ENCODE assay signal across 26 cellular contexts in genomic region chr12:57211791-57212700, GRCh38. TPM values are rescaled to one million over a fixed set of nuclear protein-coding genes. Genes with fewer than 3 reads are reported as not detected.
DNase-seq lines count a peak whose midpoint lies in the region; ATAC-seq and TF ChIP-seq lines count a peak whose summit lies in the region.
"Had no signal": no experiment of that assay in that cellular context is flagged by ENCODE, and none has a peak within 500 bp of the region (broad histone marks: within the 10 kb centered on the region; RNA-seq: fewer than 3 reads in every experiment).

No MANE protein-coding gene starts in this region.

- H2BK5ac ChIP-seq in trophoblast cell (ENCODE audit: low read depth, low read length, poor library complexity): no peak overlapping the region

- H3K36me3 ChIP-seq in cardiac muscle cell (peaks cover 12% of the 10 kb centered on the region), right atrium auricular region (peaks cover 33% of the 10 kb centered on the region), PC-9 (ENCODE audit: low read depth) (no peaks in the 10 kb centered on the region), tibial artery (peaks cover 40 to 58% (median 53%) of the 10 kb centered on the region in 3 donors), trophoblast cell (ENCODE audit: control insufficient read depth in 1 of 2, insufficient read depth in 2 of 2, low read length in 2 of 2) (peaks cover 55 to 59% of the 10 kb centered on the region in 2 experiments)

- H3F3A ChIP-seq in PC-9 (ENCODE audit: insufficient read depth, low read depth): peaks cover 20% of the 10 kb centered on the region

- no peaks in the 10 kb centered on the region for H3K4me1 ChIP-seq in cardiac muscle cell (ENCODE audit: low read depth)
- peaks cover 0 to 62% of the 10 kb centered on the region in 2 donors for H3K4me1 ChIP-seq in right atrium auricular region
- H3K4me1 ChIP-seq in PC-9 (replicated peaks; ENCODE audit: insufficient read depth): peaks cover 17% of the 10 kb centered on the region
- H3K4me1 ChIP-seq in tibial artery: peaks cover 0 to 47% (median 36%) of the 10 kb centered on the region in 4 donors
- peaks cover 15 to 30% of the 10 kb centered on the region in 2 experiments for H3K4me1 ChIP-seq in trophoblast cell (ENCODE audit: control insufficient read depth in 1 of 2, insufficient read depth in 2 of 2, low read length in 2 of 2)

- TSS peak; percentile 9 for BruUV-seq in PC-9 (replicated peaks; lab: Mats Ljungman, UMichigan)

- H3K4ac ChIP-seq in trophoblast cell (ENCODE audit: low read depth, low read length): no peak overlapping the region

- CTCF ChIA-PET in PC-9 (lab: Charles Lee): interaction anchor here (2.0 kb wide), 1 partner anchor 241 kb away, joined by 6 read pairs; no protein-coding TSS in a partner anchor

- H3K79me1 ChIP-seq in trophoblast cell (ENCODE audit: low read length): no peaks in the 10 kb centered on the region

- H3K9ac ChIP-seq in trophoblast cell (ENCODE audit: low read length): no peak overlapping the region

- H3K27me3 ChIP-seq in cardiac muscle cell (peaks cover 35% of the 10 kb centered on the region), right atrium auricular region (peaks cover 5 to 9% of the 10 kb centered on the region in 2 donors), PC-9 (ENCODE audit: insufficient read depth, low read depth) (no peaks in the 10 kb centered on the region), tibial artery (peaks cover 3 to 24% of the 10 kb centered on the region in 2 donors), trophoblast cell (ENCODE audit: insufficient read depth, low read length) (peaks cover 19% of the 10 kb centered on the region)

- H4K12ac ChIP-seq in trophoblast cell (ENCODE audit: low read depth, low read length): no peak overlapping the region

- H4K20me1 ChIP-seq in PC-9 (ENCODE audit: insufficient read depth): no peaks in the 10 kb centered on the region

- H3K27ac ChIP-seq in cardiac muscle cell (no peak overlapping the region), right atrium auricular region (no peak overlapping the region), PC-9 (no peak overlapping the region), tibial artery (peak overlapping the region; percentile 65 to 72), trophoblast cell (ENCODE audit: low read depth, low read length) (no peak overlapping the region)
- H3K27ac ChIP-seq: left lung had no signal

- no peak overlapping the region for H3K18ac ChIP-seq in trophoblast cell (ENCODE audit: low read length)

- H2AFZ ChIP-seq in PC-9 (no peak overlapping the region), trophoblast cell (ENCODE audit: insufficient read depth, low read length, poor library complexity) (no peak overlapping the region)

- intact Hi-C loops in PC-9 (cut with micrococcal nuclease; ENCODE audit: unreplicated experiment) (loop anchor here (2.0 kb wide), 1 partner anchor 241 kb away; no protein-coding TSS in a partner anchor), tibial artery (cut with DNase I; ENCODE audit: low total_unique reads) (no loop called here)

- no peak overlapping the region for H3K4me2 ChIP-seq in PC-9
- H3K4me2 ChIP-seq in trophoblast cell (ENCODE audit: low read length): no peak overlapping the region

- peak; percentile 11 for TF ChIP-seq CTCF in cardiac muscle cell (IDR thresholded peaks at IDR 0.05; ENCODE audit: low read depth, low read length)
- no peak for TF ChIP-seq CTCF in right atrium auricular region (IDR thresholded peaks at IDR 0.05)
- TF ChIP-seq CTCF in PC-9 (conservative IDR thresholded peaks at IDR 0.05): no peak
- peak; percentile 1 for TF ChIP-seq CTCF in fibroblast of pulmonary artery (IDR thresholded peaks at IDR 0.05; ENCODE audit: low read length, missing control alignments)
- no peak for TF ChIP-seq CTCF in tibial artery (IDR thresholded peaks at IDR 0.05)

- no peaks in the 10 kb centered on the region for H3K9me2 ChIP-seq in PC-9 (ENCODE audit: insufficient read depth)

- no peak overlapping the region for H3K4me3 ChIP-seq in cardiac muscle cell
- H3K4me3 ChIP-seq in right atrium auricular region: no peak overlapping the region
- H3K4me3 ChIP-seq in PC-9: no peak overlapping the region
- H3K4me3 ChIP-seq in fibroblast of pulmonary artery (replicated peaks; ENCODE audit: low read depth, low read length): no peak overlapping the region
- no peak overlapping the region for H3K4me3 ChIP-seq in tibial artery
- H3K4me3 ChIP-seq in trophoblast cell (ENCODE audit: low read depth, low read length): no peak overlapping the region
- H3K4me3 ChIP-seq: left lung had no signal

- ATAC-seq in GM19467 (IDR thresholded peaks at IDR 0.05; ENCODE audit: unreplicated experiment): no peak
- ATAC-seq: activated T-cell treated with anti-CD3 and anti-CD28 coated beads, Interleukin-2, amount 50 U/mL, for 72 hours; CD8-positive, alpha-beta T cell; left lung; natural killer cell; Panc1 had no signal

- no peaks in the 10 kb centered on the region for H3K79me2 ChIP-seq in PC-9 (ENCODE audit: low read depth)
- H3K79me2 ChIP-seq in trophoblast cell (ENCODE audit: control insufficient read depth, insufficient read depth, low read length, poor library complexity): no peaks in the 10 kb centered on the region

- POLR2A ChIA-PET in PC-9 (lab: Charles Lee; ENCODE audit: unreplicated experiment): no interaction called here

- H2BK12ac ChIP-seq in trophoblast cell (ENCODE audit: low read length): no peak overlapping the region

- no peak overlapping the region for H4K91ac ChIP-seq in trophoblast cell (ENCODE audit: low read depth, low read length)

- H4K8ac ChIP-seq in trophoblast cell (ENCODE audit: low read depth, low read length): no peak overlapping the region

- no peak overlapping the region for H2AK5ac ChIP-seq in trophoblast cell (ENCODE audit: low read length)

- DNase-seq in cardiac muscle cell (ENCODE audit: low read depth in 1 of 2, low spot score in 1 of 2): no peak
- no peak for DNase-seq in right atrium auricular region (ENCODE audit: low spot score)
- no peak for DNase-seq in PC-9
- no peak for DNase-seq in fibroblast of pulmonary artery (ENCODE audit: low read depth)
- no peak for DNase-seq in tibial artery
- no peak for DNase-seq in trophoblast cell
- no peak for DNase-seq in GM03348 (ENCODE audit: low spot score)
- DNase-seq: 8988T; activated CD4-positive, alpha-beta T cell treated with anti-CD3 and anti-CD28 coated beads, Interleukin-2, amount 50 U/mL, for 1 hour; activated naive CD4-positive, alpha-beta T cell treated with Interleukin-2 at 50 U/mL for 16 hours; activated T-cell treated with anti-CD3 and anti-CD28 coated beads, Interleukin-2, amount 50 U/mL, for 72 hours; CD8-positive, alpha-beta T cell; central memory CD4-positive, alpha-beta T cell; DMS 273 treated with DMSO at 0.1 percent for 48 hours; GOT3; left lung; natural killer cell; NCI-H1105 treated with DMSO at 0.1 percent for 48 hours; NCI-H1930; NCI-H524 treated with DMSO at 0.1 percent for 48 hours; SHP77 treated with DMSO at 0.1 percent for 48 hours; stimulated activated CD4-positive, alpha-beta T cell treated with anti-CD3 and anti-CD28 coated beads, Interleukin-2, amount 100 ng/mL, for 48 hours; T-helper 9 cell had no signal

- no peaks in the 10 kb centered on the region for H3K9me3 ChIP-seq in cardiac muscle cell (ENCODE audit: low read depth)
- no peaks in the 10 kb centered on the region for H3K9me3 ChIP-seq in right atrium auricular region
- H3K9me3 ChIP-seq in PC-9 (ENCODE audit: insufficient read depth, low read depth): no peaks in the 10 kb centered on the region
- H3K9me3 ChIP-seq in tibial artery: no peaks in the 10 kb centered on the region
- peaks cover 3% of the 10 kb centered on the region for H3K9me3 ChIP-seq in trophoblast cell (ENCODE audit: insufficient read depth, low read depth, low read length)
- H3K9me3 ChIP-seq: left lung had no signal

- H2BK120ac ChIP-seq in trophoblast cell (ENCODE audit: insufficient read depth, low read length, poor library complexity): no peak overlapping the region

- no peak overlapping the region for H3K14ac ChIP-seq in trophoblast cell (ENCODE audit: low read length)

- WGBS in trophoblast cell (ENCODE audit: extremely low coverage, insufficient coverage, insufficient read length): no CpG with 5 or more reads among the region's 27 CpGs

- H3K23ac ChIP-seq in trophoblast cell (ENCODE audit: low read length): no peak overlapping the region

RNA-seq across cellular contexts. Expression of gene NXPH4, which starts 4.5 kb away (rescaled TPM):
- total RNA-seq in cardiac muscle cell (0.80 and 1.1 TPM in 2 replicates), right atrium auricular region (1 to 10 TPM in 1 of 2 donors, under 1 TPM in 1; 0.28 to 1.1 TPM), PC-9 (2021) (20.3 and 20.6 TPM in 2 replicates)
- 0.27 and 0.61 TPM in 2 replicates for polyA plus RNA-seq in cardiac muscle cell
- 0.85 and 0.86 TPM in 2 replicates for polyA plus RNA-seq in trophoblast cell (2013)
- total RNA-seq: subcutaneous adipose tissue had no signal

RNA-seq across cellular contexts. Expression of gene SHMT2, which starts 17.5 kb away (rescaled TPM):
- total RNA-seq in cardiac muscle cell (94.0 and 110 TPM in 2 replicates), right atrium auricular region (10 to 100 TPM; 16.6 to 33.0 TPM), PC-9 (2021) (220 and 227 TPM in 2 replicates)
- 59.9 and 64.7 TPM in 2 replicates for polyA plus RNA-seq in cardiac muscle cell
- polyA plus RNA-seq in trophoblast cell (2013): 118 and 120 TPM in 2 replicates

RNA-seq across cellular contexts. Expression of gene STAC3, which starts 38.9 kb away (rescaled TPM):
- total RNA-seq in cardiac muscle cell: 15.3 and 28.4 TPM in 2 replicates
- 5.4 and 6.6 TPM in 2 replicates for polyA plus RNA-seq in cardiac muscle cell
- total RNA-seq in right atrium auricular region: under 1 TPM; 0.48 to 0.59 TPM
- total RNA-seq in PC-9 (2021): 1.3 and 2.2 TPM in 2 replicates
- 0.71 and 0.78 TPM in 2 replicates for polyA plus RNA-seq in trophoblast cell (2013)

Comparison
In these comparisons a context has a peak if more than half of its experiments do, and no peak if none do; other contexts are left out.
1. CTCF ChIP-seq: peak in cardiac muscle cell (single experiment) and fibroblast of pulmonary artery (single experiment); none in right atrium auricular region (0 of 2), PC-9 (single experiment) and tibial artery (0 of 2).
2. H3K27ac ChIP-seq: peak in tibial artery (2 of 2); none in cardiac muscle cell (single experiment), right atrium auricular region (0 of 2), PC-9 (single experiment) and trophoblast cell (single experiment).